32 cellular contexts compared by ENCODE assay signal in the genomic region with DNA sequence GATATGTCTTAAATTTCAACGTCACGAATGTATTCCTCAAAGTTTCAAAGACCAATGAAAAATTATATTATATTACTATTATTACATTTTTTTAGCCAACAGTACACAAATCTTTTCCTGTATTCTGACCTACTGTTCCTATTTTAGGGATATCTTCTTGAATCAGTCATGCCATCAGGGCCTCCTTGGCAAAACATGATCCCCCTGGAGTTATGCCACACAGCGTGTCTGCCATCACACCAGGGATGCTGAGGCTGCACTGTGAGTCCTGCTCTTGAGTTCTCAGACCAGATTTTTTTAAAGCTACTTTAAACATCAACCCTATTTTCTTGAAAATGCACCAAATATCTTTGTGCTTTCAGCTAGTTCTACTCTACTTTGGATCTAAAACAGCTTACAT.
"Had no signal": no experiment of that assay in that cellular context is flagged by ENCODE, and none has a peak within 500 bp of the region (broad histone marks: within the 10 kb centered on the region; RNA-seq: fewer than 3 reads in every experiment).

No MANE protein-coding gene starts in this region.

- DNase-seq: activated CD4-positive, alpha-beta memory T cell treated with anti-CD3 and anti-CD28 coated beads, Interleukin-2, amount 10 ng/mL, durations not matched to agents 7 days and 5 days; activated CD4-positive, alpha-beta T cell treated with anti-CD3 and anti-CD28 coated beads for 1 hour; activated CD4-positive, alpha-beta T cell treated with anti-CD3 and anti-CD28 coated beads for 48 hours; activated CD4-positive, CD25-positive, alpha-beta regulatory T cell; activated CD8-positive, alpha-beta memory T cell treated with anti-CD3 and anti-CD28 coated beads for 24 hours; activated CD8-positive, alpha-beta memory T cell treated with anti-CD3 and anti-CD28 coated beads, Interleukin-2, amount 10 ng/mL, durations not matched to agents 7 days and 5 days; activated CD8-positive, alpha-beta memory T cell treated with anti-CD3 and anti-CD28 coated beads, Interleukin-2, amount 50 U/mL, for 48 hours; activated effector memory CD4-positive, alpha-beta T cell treated with anti-CD3 and anti-CD28 coated beads, Interleukin-2, amount 50 U/mL, for 16 hours; activated naive CD4-positive, alpha-beta T cell; activated naive CD4-positive, alpha-beta T cell treated with anti-CD3 and anti-CD28 coated beads, Interleukin-2, amount 50 U/mL, for 16 hours; activated naive CD8-positive, alpha-beta T cell treated with anti-CD3 and anti-CD28 coated beads for 36 hours; activated T-cell treated with anti-CD3 and anti-CD28 coated beads, Interleukin-2, amount 50 U/mL, for 1 hour; activated T-cell treated with anti-CD3 and anti-CD28 coated beads, Interleukin-2, amount 50 U/mL, for 72 hours; amniotic stem cell; aorta; NCI-H1105 treated with DMSO at 0.1 percent for 48 hours; NCI-H1436; NCI-H1694; NCI-H1930; NCI-H2081 treated with DMSO at 0.1 percent for 48 hours; NCI-H226; NCI-H510A; NCI-H526; NCI-H748 treated with DMSO at 0.1 percent for 48 hours; Right ventricle myocardium superior; SW 1271; T-helper 1 cell; T1000; WERI-Rb-1 had no signal

- ATAC-seq: activated CD8-positive, alpha-beta memory T cell treated with anti-CD3 and anti-CD28 coated beads, Interleukin-2, amount 10 ng/mL, durations not matched to agents 7 days and 5 days; activated T-cell treated with anti-CD3 and anti-CD28 coated beads, Interleukin-2, amount 50 U/mL, for 72 hours; activated T-helper 17 cell treated with anti-CD3 and anti-CD28 coated beads, Interleukin-2, amount 50 U/mL, for 72 hours; K562 had no signal

- FAIRE-seq: K562 had no signal

- H3K27ac ChIP-seq: breast epithelium, WERI-Rb-1 had no signal

- H3K36me3 ChIP-seq: breast epithelium, WERI-Rb-1 had no signal

- H3K27me3 ChIP-seq: breast epithelium had no signal

- H3K9me3 ChIP-seq: breast epithelium had no signal

- H3K4me1 ChIP-seq: breast epithelium had no signal

- H3K4me3 ChIP-seq: breast epithelium, K562 had no signal
